9 cellular contexts compared by ENCODE assay signal in the genomic region with DNA sequence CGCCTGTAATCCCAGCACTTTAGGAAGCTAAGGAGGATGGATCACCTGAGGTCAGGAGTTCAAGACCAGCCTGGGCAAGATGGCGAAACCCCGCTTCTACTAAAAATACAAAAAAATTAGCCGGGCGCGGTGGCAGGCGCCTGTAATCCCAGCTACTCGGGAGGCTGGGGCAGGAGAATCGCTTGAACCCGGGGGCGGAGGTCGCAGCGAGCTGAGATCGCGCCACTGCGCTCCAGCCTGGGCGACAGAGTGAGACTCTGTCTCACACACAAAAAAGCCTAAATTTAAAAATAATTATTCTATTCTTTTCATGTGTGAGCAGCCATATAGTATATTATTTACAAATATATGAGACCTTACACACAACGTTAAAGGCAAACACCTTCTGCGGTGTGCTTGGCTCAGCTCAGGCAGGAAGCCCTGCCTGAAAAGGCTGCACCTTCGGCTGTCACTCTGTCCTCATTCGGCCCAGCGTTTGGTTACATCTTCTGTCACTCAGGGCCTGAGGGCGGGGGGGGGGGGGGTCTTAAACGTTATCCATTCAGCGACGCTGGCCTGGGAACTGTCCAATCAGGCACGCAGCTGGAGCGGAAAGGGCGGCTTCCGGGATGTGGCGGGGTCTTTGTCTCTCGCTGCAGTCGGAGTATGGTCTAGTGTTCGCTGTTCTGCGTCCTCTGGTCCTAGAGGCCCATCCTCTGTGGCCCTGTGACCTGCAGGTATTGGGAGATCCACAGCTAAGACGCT. TPM values are rescaled to one million over a fixed set of nuclear protein-coding genes. Genes with fewer than 3 reads are reported as not detected.
DNase-seq lines count a peak whose midpoint lies in the region; ATAC-seq and TF ChIP-seq lines count a peak whose summit lies in the region.
"Not testable (repeated sequence)": the region's sequence is repeated elsewhere in the genome, so short reads cannot be mapped to it uniquely, and the experiment has no call there.
"Had no signal": no experiment of that assay in that cellular context is flagged by ENCODE, and none has a peak within 500 bp of the region (broad histone marks: within the 10 kb centered on the region; RNA-seq: fewer than 3 reads in every experiment).

A gene (plus strand): TSS at position 619 of the 744 bp plus-strand sequence. CDS start 19,076 bp downstream, outside the sequence.

- H3K36me3 Mint-ChIP-seq in activated naive CD8-positive, alpha-beta T cell treated with anti-CD3 and anti-CD28 coated beads for 36 hours, result peaks cover 22% of the 10 kb centered on the region

- H3K27ac Mint-ChIP-seq in activated naive CD8-positive, alpha-beta T cell treated with anti-CD3 and anti-CD28 coated beads for 36 hours, result peak within 1 kb of the TSS; percentile 90

- TF ChIP-seq POLR2A in vagina (IDR thresholded peaks at IDR 0.05), result not testable (repeated sequence)

- H3K27ac ChIP-seq in mucosa of rectum (ENCODE audit: low read depth in 2 of 2, low read length in 2 of 2), result not testable (repeated sequence)
- peak within 1 kb of the TSS; percentile 57 for H3K27ac ChIP-seq in vagina

- intact Hi-C loops in vagina (cut with DNase I), result not testable (repeated sequence)

- not testable (repeated sequence) for H3K4me1 Mint-ChIP-seq in activated naive CD8-positive, alpha-beta T cell treated with anti-CD3 and anti-CD28 coated beads for 36 hours

- DNase-seq in LNCaP clone FGC (ENCODE audit: low read depth) (peak; percentile 65), fibroblast of peridontal ligament (ENCODE audit: extremely low read depth) (peak; percentile 86)
- peak; percentile 80 for DNase-seq in activated naive CD8-positive, alpha-beta T cell treated with anti-CD3 and anti-CD28 coated beads for 36 hours
- peak; percentile 61 to 63 for DNase-seq in stimulated activated CD4-positive, alpha-beta T cell treated with anti-CD3 and anti-CD28 coated beads, Interleukin-2, amount 100 ng/mL, for 48 hours
- not testable (repeated sequence) for DNase-seq in vagina (ENCODE audit: extremely low spot score in 2 of 2)

- H3K9me3 Mint-ChIP-seq in activated naive CD8-positive, alpha-beta T cell treated with anti-CD3 and anti-CD28 coated beads for 36 hours, result not testable (repeated sequence)

- H3K27me3 ChIP-seq in mucosa of rectum (ENCODE audit: control insufficient read depth in 2 of 2, insufficient read depth in 2 of 2, low read length in 2 of 2); vagina: not testable (repeated sequence)

- peak within 1 kb of the TSS; percentile 95 for H3K4me3 Mint-ChIP-seq in activated naive CD8-positive, alpha-beta T cell treated with anti-CD3 and anti-CD28 coated beads for 36 hours

- H3K36me3 ChIP-seq in mucosa of rectum (ENCODE audit: control insufficient read depth in 2 of 2, insufficient read depth in 2 of 2, low read length in 2 of 2); vagina: not testable (repeated sequence)

- peak within 1 kb of the TSS; percentile 70 for H3K4me3 ChIP-seq in LNCaP clone FGC (ENCODE audit: low read depth, low read length)
- H3K4me3 ChIP-seq in mucosa of rectum (ENCODE audit: low read length in 2 of 2), result peak within 1 kb of the TSS; percentile 77 to 85
- H3K4me3 ChIP-seq in vagina, result peak within 1 kb of the TSS; percentile 51 to 67

- not testable (repeated sequence) for H3K27me3 Mint-ChIP-seq in activated naive CD8-positive, alpha-beta T cell treated with anti-CD3 and anti-CD28 coated beads for 36 hours

- peak within 1 kb of the TSS; percentile 34 to 71 for H3K9ac ChIP-seq in mucosa of rectum (ENCODE audit: low read depth in 1 of 2, low read length in 2 of 2)

- TF ChIP-seq CTCF in LNCaP clone FGC (IDR thresholded peaks at IDR 0.05; ENCODE audit: control insufficient read depth, extremely low read depth, insufficient read depth); vagina (IDR thresholded peaks at IDR 0.05): not testable (repeated sequence)

- H3K4me1 ChIP-seq in mucosa of rectum (ENCODE audit: control insufficient read depth in 2 of 2, insufficient read depth in 2 of 2, low read length in 2 of 2); vagina: not testable (repeated sequence)

- peak; percentile 72 for ATAC-seq in GM18858 (IDR thresholded peaks at IDR 0.05; ENCODE audit: unreplicated experiment)
- ATAC-seq in activated CD4-positive, CD25-positive, alpha-beta regulatory T cell treated with anti-CD3 and anti-CD28 coated beads, Interleukin-2, amount 50 U/mL, for 24 hours, result peak; percentile 98 to 99

- H3K9me3 ChIP-seq in mucosa of rectum (ENCODE audit: control insufficient read depth in 2 of 2, low read length in 2 of 2); vagina: not testable (repeated sequence)

RNA-seq across cellular contexts. Expression of the gene that starts here (rescaled TPM):
- 1 to 10 TPM; 4.2 to 4.7 TPM for total RNA-seq in activated naive CD8-positive, alpha-beta T cell treated with anti-CD3 and anti-CD28 coated beads for 36 hours
- total RNA-seq in vagina, result not detected
- total RNA-seq: neural crest cell had no signal
